Comparison of ENCODE assay signal across 1 cellular context in the genomic region with DNA sequence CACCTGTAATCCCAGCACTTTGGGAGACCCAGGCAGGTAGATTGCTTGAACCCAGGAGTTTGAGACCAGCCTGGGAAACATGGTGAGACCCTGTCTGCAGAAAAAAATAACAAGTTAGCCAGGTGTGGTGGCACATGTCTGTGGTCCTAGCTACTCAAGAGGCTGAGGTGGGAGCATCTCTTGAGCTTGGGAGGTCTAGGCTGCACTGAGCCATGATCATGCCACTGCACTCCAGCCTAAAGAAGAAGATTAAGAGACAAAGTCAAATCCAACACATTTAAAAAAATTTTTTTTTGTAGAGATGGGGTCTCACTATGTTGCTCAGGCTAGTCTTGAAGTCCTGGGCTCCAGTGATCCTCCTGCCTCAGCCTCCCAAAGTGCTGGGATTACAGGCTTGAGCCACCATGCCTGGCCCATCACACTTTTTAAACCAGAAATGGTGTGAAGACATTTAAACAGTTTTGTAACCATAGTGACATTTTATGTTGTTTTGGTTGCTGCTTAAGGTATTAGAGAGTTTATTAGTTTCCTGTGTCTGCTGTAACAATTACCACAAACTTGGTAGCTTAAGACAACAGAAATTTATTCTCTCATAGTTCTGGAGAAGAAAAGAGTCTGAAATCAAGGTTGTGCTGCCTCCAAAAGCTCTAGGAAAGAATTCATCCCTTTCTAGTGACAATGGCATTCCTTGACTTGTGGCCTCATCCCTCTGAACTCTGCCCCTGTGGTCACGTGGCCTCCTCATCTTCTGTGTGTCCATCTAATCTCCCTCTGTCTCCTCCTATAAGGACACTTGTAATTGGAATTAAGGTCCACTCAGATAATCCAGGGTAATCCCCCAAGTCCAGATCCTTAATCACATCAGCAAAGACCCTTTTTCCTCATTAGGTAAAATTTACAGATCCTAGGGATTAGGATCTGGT.
TF ChIP-seq lines count a peak whose summit lies in the region.

No MANE protein-coding gene starts in this region.

TF ChIP-seq in K562, 482 proteins besides CTCF, POLR2A, EP300 and RAD21 (continued from another document):
- TF ChIP-seq, protein P1, sequence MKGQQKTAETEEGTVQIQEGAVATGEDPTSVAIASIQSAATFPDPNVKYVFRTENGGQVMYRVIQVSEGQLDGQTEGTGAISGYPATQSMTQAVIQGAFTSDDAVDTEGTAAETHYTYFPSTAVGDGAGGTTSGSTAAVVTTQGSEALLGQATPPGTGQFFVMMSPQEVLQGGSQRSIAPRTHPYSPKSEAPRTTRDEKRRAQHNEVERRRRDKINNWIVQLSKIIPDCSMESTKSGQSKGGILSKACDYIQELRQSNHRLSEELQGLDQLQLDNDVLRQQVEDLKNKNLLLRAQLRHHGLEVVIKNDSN (CRISPR knock-in tag; IDR thresholded peaks at IDR 0.05): 0 out of 2 replicates have a peak, but pooled peaks have one; percentile 24
- TF ChIP-seq RAD51 (IDR thresholded peaks at IDR 0.05; ENCODE audit: borderline replicate concordance, low read depth) (peak; percentile 50; the same call in 1 of the 2 replicates), HNRNPLL (IDR thresholded peaks at IDR 0.05; ENCODE audit: low read depth, low read length, poor library complexity, severe bottlenecking) (no peak), CBFA2T2 (conservative IDR thresholded peaks at IDR 0.05) (0 out of 2 replicates have a peak, but pooled peaks have one; percentile 6)
- TF ChIP-seq, protein P2, sequence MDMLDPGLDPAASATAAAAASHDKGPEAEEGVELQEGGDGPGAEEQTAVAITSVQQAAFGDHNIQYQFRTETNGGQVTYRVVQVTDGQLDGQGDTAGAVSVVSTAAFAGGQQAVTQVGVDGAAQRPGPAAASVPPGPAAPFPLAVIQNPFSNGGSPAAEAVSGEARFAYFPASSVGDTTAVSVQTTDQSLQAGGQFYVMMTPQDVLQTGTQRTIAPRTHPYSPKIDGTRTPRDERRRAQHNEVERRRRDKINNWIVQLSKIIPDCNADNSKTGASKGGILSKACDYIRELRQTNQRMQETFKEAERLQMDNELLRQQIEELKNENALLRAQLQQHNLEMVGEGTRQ (CRISPR knock-in tag; IDR thresholded peaks at IDR 0.05): peak; percentile 67
- TF ChIP-seq, protein P3, sequence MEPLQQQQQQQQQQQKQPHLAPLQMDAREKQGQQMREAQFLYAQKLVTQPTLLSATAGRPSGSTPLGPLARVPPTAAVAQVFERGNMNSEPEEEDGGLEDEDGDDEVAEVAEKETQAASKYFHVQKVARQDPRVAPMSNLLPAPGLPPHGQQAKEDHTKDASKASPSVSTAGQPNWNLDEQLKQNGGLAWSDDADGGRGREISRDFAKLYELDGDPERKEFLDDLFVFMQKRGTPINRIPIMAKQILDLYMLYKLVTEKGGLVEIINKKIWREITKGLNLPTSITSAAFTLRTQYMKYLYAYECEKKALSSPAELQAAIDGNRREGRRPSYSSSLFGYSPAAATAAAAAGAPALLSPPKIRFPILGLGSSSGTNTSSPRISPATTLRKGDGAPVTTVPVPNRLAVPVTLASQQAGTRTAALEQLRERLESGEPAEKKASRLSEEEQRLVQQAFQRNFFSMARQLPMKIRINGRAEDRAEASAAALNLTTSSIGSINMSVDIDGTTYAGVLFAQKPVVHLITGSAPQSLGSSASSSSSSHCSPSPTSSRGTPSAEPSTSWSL (CRISPR knock-in tag; IDR thresholded peaks at IDR 0.05; ENCODE audit: borderline replicate concordance): no peak
